In genomic region chr17:63405741-63406261, GRCh38 we compare ENCODE assay signal across 9 cellular contexts. TPM values are rescaled to one million over a fixed set of nuclear protein-coding genes. Genes with fewer than 3 reads are reported as not detected.
DNase-seq lines count a peak whose midpoint lies in the region; ATAC-seq and TF ChIP-seq lines count a peak whose summit lies in the region.
"Had no signal": no experiment of that assay in that cellular context is flagged by ENCODE, and none has a peak within 500 bp of the region (broad histone marks: within the 10 kb centered on the region; RNA-seq: fewer than 3 reads in every experiment).

No MANE protein-coding gene starts in this region.

- no peak overlapping the region for H2AFZ ChIP-seq in SK-N-SH (ENCODE audit: low read depth)

- H3K27ac Mint-ChIP-seq in activated CD4-positive, alpha-beta T cell treated with anti-CD3 and anti-CD28 coated beads for 36 hours = peak overlapping the region; percentile 44
- H3K27ac Mint-ChIP-seq in osteocyte (ENCODE audit: unreplicated experiment) = no peak overlapping the region
- H3K27ac Mint-ChIP-seq: activated naive CD8-positive, alpha-beta T cell had no signal

- no peak for DNase-seq in activated CD4-positive, alpha-beta T cell treated with anti-CD3 and anti-CD28 coated beads for 36 hours
- DNase-seq in activated CD4-positive, alpha-beta T cell treated with anti-CD3 and anti-CD28 coated beads, Interleukin-2, amount 50 U/mL, for 4 hours = no peak
- peak; percentile 79 for DNase-seq in NAMALWA (ENCODE audit: low spot score)
- peak; percentile 54 for DNase-seq in SK-N-SH
- peak; percentile 93 for DNase-seq in fibroblast of mammary gland (ENCODE audit: low read depth)
- no peak for DNase-seq in osteocyte (ENCODE audit: extremely low spot score, unreplicated experiment)
- no peak for DNase-seq in posterior vena cava (ENCODE audit: low spot score)
- DNase-seq in epidermal melanocyte (ENCODE audit: insufficient read length, low spot score) = no peak

- H3K27me3 Mint-ChIP-seq in activated CD4-positive, alpha-beta T cell treated with anti-CD3 and anti-CD28 coated beads for 36 hours = no peaks in the 10 kb centered on the region
- H3K27me3 Mint-ChIP-seq in osteocyte (ENCODE audit: unreplicated experiment) = no peaks in the 10 kb centered on the region
- H3K27me3 Mint-ChIP-seq: activated naive CD8-positive, alpha-beta T cell had no signal

- POLR2A ChIA-PET in activated CD4-positive, alpha-beta T cell treated with anti-CD3 and anti-CD28 coated beads for 36 hours (lab: Charles Lee) = no interaction called here
- POLR2A ChIA-PET in SK-N-SH (lab: Yijun Ruan, JAX) = no interaction called here

- H4K20me1 ChIP-seq in SK-N-SH (ENCODE audit: insufficient read depth) = no peaks in the 10 kb centered on the region

- peaks cover 44% of the 10 kb centered on the region for H3F3A ChIP-seq in SK-N-SH (replicated peaks; ENCODE audit: insufficient read depth)

- H3K36me3 ChIP-seq in SK-N-SH (replicated peaks in 1 of 2; ENCODE audit: control insufficient read depth in 1 of 2, insufficient read depth in 2 of 2, low read length in 1 of 2) = peaks cover 71 to 72% of the 10 kb centered on the region in 2 experiments

- H3K36me3 Mint-ChIP-seq in activated CD4-positive, alpha-beta T cell treated with anti-CD3 and anti-CD28 coated beads for 36 hours (ENCODE audit: low read depth) = no peaks in the 10 kb centered on the region
- peaks cover 18% of the 10 kb centered on the region for H3K36me3 Mint-ChIP-seq in osteocyte (ENCODE audit: unreplicated experiment)

- intact Hi-C loops in activated CD4-positive, alpha-beta T cell treated with anti-CD3 and anti-CD28 coated beads for 36 hours (cut with DNase I, micrococcal nuclease) = loop anchor here (1.0 to 10.0 kb wide), 10 partner anchors 206 to 983 kb away; partner anchors contain the start of gene METTL2A (in 1 of the 2)
- intact Hi-C loops in posterior vena cava (cut with DNase I) = loop anchor here in 1 of 2 donors (10.0 kb wide), 1 partner anchor 321 kb away; no protein-coding TSS in a partner anchor

- no peaks in the 10 kb centered on the region for H3K27me3 ChIP-seq in SK-N-SH (ENCODE audit: insufficient read depth)

- 0 out of 2 replicates have a peak overlapping the region, but pooled peaks have one; percentile 1 for H3K4me2 ChIP-seq in SK-N-SH

- TF ChIP-seq EP300 in SK-N-SH (IDR thresholded peaks at IDR 0.05; ENCODE audit: borderline replicate concordance in 1 of 2, low read depth in 1 of 2, low read length in 1 of 2) = no peak

- H3K9ac ChIP-seq in SK-N-SH = no peak overlapping the region

- H3K9me3 ChIP-seq in SK-N-SH = no peaks in the 10 kb centered on the region

- H3K4me3 Mint-ChIP-seq in activated CD4-positive, alpha-beta T cell treated with anti-CD3 and anti-CD28 coated beads for 36 hours = no peak overlapping the region
- H3K4me3 Mint-ChIP-seq in osteocyte (ENCODE audit: unreplicated experiment) = no peak overlapping the region
- H3K4me3 Mint-ChIP-seq: activated naive CD8-positive, alpha-beta T cell had no signal

- peak overlapping the region; percentile 65 to 76 for H3K27ac ChIP-seq in SK-N-SH (ENCODE audit: low read depth in 2 of 2, low read length in 1 of 2)

- no peaks in the 10 kb centered on the region for H3K9me3 Mint-ChIP-seq in activated CD4-positive, alpha-beta T cell treated with anti-CD3 and anti-CD28 coated beads for 36 hours (ENCODE audit: low read depth)
- H3K9me3 Mint-ChIP-seq in osteocyte (ENCODE audit: unreplicated experiment) = no peaks in the 10 kb centered on the region

- TF ChIP-seq RAD21 in SK-N-SH (IDR thresholded peaks at IDR 0.05; ENCODE audit: low read length) = peak; percentile 69

- H3K4me3 ChIP-seq in SK-N-SH (ENCODE audit: low read depth in 2 of 2, low read length in 1 of 2) (no peak overlapping the region), fibroblast of mammary gland (ENCODE audit: control insufficient read depth, low read depth, low read length) (no peak overlapping the region)

- no peaks in the 10 kb centered on the region; the same call in 1 of the 2 replicates for H3K79me2 ChIP-seq in SK-N-SH (ENCODE audit: insufficient read depth)

- H3K4me1 ChIP-seq in SK-N-SH (ENCODE audit: control insufficient read depth in 1 of 2, insufficient read depth in 2 of 2, low read depth in 1 of 2, low read length in 1 of 2) = peaks cover 19 to 21% of the 10 kb centered on the region in 2 experiments

- H3K4me1 Mint-ChIP-seq in activated CD4-positive, alpha-beta T cell treated with anti-CD3 and anti-CD28 coated beads for 36 hours = peaks cover 8% of the 10 kb centered on the region
- H3K4me1 Mint-ChIP-seq in osteocyte (ENCODE audit: unreplicated experiment) = no peaks in the 10 kb centered on the region

- TF ChIP-seq CTCF in SK-N-SH (IDR thresholded peaks at IDR 0.05) (peak; percentile 93), fibroblast of mammary gland (conservative IDR thresholded peaks at IDR 0.05; ENCODE audit: control insufficient read depth, insufficient read depth, low read depth, low read length) (peak; percentile 69), osteocyte (IDR thresholded peaks at IDR 0.05) (peak; percentile 72)

- no peaks in the 10 kb centered on the region for H3K9me2 ChIP-seq in SK-N-SH

- WGBS in SK-N-SH (ENCODE audit: low lambda C conversion rate) = 73% methylated on average over 6 of the region's 6 CpGs

- peak; percentile 89 for ATAC-seq in activated CD4-positive, alpha-beta T cell treated with anti-CD3 and anti-CD28 coated beads for 36 hours

- CTCF ChIA-PET in activated CD4-positive, alpha-beta T cell treated with anti-CD3 and anti-CD28 coated beads for 36 hours (lab: Charles Lee) = interaction anchor here (0.6 to 4.1 kb wide), 30 partner anchors 9 to 681 kb away, joined by 3 to 40 read pairs (median 4); no protein-coding TSS in a partner anchor
- CTCF ChIA-PET in SK-N-SH (lab: Yijun Ruan, JAX) = interaction anchor here (0.6 to 6.7 kb wide), 98 partner anchors 9 to 825 kb away, joined by 3 to 98 read pairs (median 6); partner anchors contain the start of genes KCNH6, MAP3K3 and TANC2

TF ChIP-seq in SK-N-SH, 30 proteins besides CTCF, POLR2A, EP300 and RAD21 (continues in another document):
- TF ChIP-seq TEAD4 (IDR thresholded peaks at IDR 0.05; ENCODE audit: borderline replicate concordance, insufficient read depth) (peak; percentile 59; the same call in 1 of the 2 replicates), RCOR1 (IDR thresholded peaks at IDR 0.05; ENCODE audit: low read length) (0 out of 2 replicates have a peak, but pooled peaks have one; percentile 8), GABPA (IDR thresholded peaks at IDR 0.05; ENCODE audit: low read depth) (no peak), JUND (IDR thresholded peaks at IDR 0.05) (0 out of 2 replicates have a peak, but pooled peaks have one; percentile 22), TAF1 (IDR thresholded peaks at IDR 0.05; ENCODE audit: borderline replicate concordance, low read depth, low read length) (0 out of 2 replicates have a peak, but pooled peaks have one; percentile 14), RXRA (IDR thresholded peaks at IDR 0.05; ENCODE audit: borderline replicate concordance, low read depth) (peak; percentile 24; the same call in 1 of the 2 replicates), EZH2phosphoT487 (IDR thresholded peaks at IDR 0.05; ENCODE audit: borderline replicate concordance, low read depth) (no peak), YY1 (IDR thresholded peaks at IDR 0.05; ENCODE audit: low read depth) (peak; percentile 45; the same call in 1 of the 2 replicates), REST (IDR thresholded peaks at IDR 0.05; ENCODE audit: low read depth, low read length) (no peak), POLR2AphosphoS5 (IDR thresholded peaks at IDR 0.05; ENCODE audit: low read depth, low read length) (peak; percentile 24; the same call in 1 of the 2 replicates), MAX (IDR thresholded peaks at IDR 0.05; ENCODE audit: low read depth) (peak; percentile 62)

RNA-seq across cellular contexts. Expression of gene CYB561, which starts 40.3 kb away (rescaled TPM):
- 1 to 10 TPM; 2.5 to 3.0 TPM for total RNA-seq in activated CD4-positive, alpha-beta T cell treated with anti-CD3 and anti-CD28 coated beads for 36 hours
- polyA plus RNA-seq in SK-N-SH (2012; rRNA removed) = 28.3 and 38.6 TPM in 2 replicates
- polyA plus RNA-seq in SK-N-SH (2012; cell fraction: cytosol; rRNA removed) = 20.6 and 28.6 TPM in 2 replicates
- polyA plus RNA-seq in SK-N-SH (2012; cell fraction: nucleus; rRNA removed) = 47.2 and 48.4 TPM in 2 replicates
- total RNA-seq in osteocyte (5.7 and 6.1 TPM in 2 replicates), posterior vena cava (10 to 100 TPM; 21.3 to 26.2 TPM)

Comparison
In these comparisons a context has a peak if more than half of its experiments do, and no peak if none do; other contexts are left out.
1. DNase-seq: peak in NAMALWA (single experiment), SK-N-SH (single experiment) and fibroblast of mammary gland (single experiment); none in activated CD4-positive, alpha-beta T cell treated with anti-CD3 and anti-CD28 coated beads for 36 hours (single experiment), activated CD4-positive, alpha-beta T cell treated with anti-CD3 and anti-CD28 coated beads, Interleukin-2, amount 50 U/mL, for 4 hours (0 of 2), osteocyte (single experiment), posterior vena cava (single experiment) and epidermal melanocyte (single experiment).
2. Peak in every context shown above with its lines, with median percentiles within 50 percentile points of each other: CTCF ChIP-seq.